ENCODE assay signal across 8 cellular contexts in the genomic region with DNA sequence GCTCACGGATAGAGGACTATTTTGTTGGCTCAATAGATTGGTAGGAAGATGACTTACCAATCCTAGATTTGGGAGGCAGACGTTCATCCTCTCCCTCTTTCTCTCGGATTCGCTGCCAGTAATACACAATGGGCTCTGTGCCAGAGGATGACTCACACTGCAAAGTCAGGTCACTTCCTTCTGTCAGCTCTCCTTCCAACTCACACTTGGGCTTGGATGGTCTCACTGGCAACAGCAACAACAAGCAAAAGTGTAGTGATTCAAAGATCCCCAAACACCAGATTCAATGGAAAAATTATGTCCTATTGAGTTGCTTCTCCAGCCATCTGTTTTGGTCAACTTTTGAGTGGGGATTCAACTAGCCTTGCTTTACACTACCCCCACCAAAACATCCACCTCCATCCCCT. TPM values are rescaled to one million over a fixed set of nuclear protein-coding genes. Genes with fewer than 3 reads are reported as not detected.
A peak's percentile ranks its signal among the peaks of the same experiment; 100 is the strongest.
DNase-seq lines count a peak whose midpoint lies in the region; ATAC-seq and TF ChIP-seq lines count a peak whose summit lies in the region.

No MANE protein-coding gene starts in this region.

- intact Hi-C loops in ascending aorta (cut with DNase I): no loop called here

- H3K27me3 ChIP-seq in ascending aorta: no peaks in the 10 kb centered on the region

- H3K27ac ChIP-seq in SK-N-MC (peak overlapping the region; percentile 21; the same call in 1 of the 2 replicates), ascending aorta (peak overlapping the region in 1 of 2 donors; percentile 48)

- no peak for ATAC-seq in GM18867 (IDR thresholded peaks at IDR 0.05; ENCODE audit: unreplicated experiment)
- no peak for ATAC-seq in GM21717 (IDR thresholded peaks at IDR 0.05; ENCODE audit: unreplicated experiment)

- H3K9ac ChIP-seq in SK-N-MC (ENCODE audit: insufficient read length): no peak overlapping the region

- H3K36me3 ChIP-seq in SK-N-MC (ENCODE audit: insufficient read depth, low read length) (peaks cover 66% of the 10 kb centered on the region), ascending aorta (peaks cover 5 to 43% of the 10 kb centered on the region in 2 donors)

- H3K4me3 ChIP-seq in SK-N-MC (no peak overlapping the region), ascending aorta (no peak overlapping the region)

- peak; percentile 51 for DNase-seq in 8988T
- peak; percentile 55 for DNase-seq in HS-27A (ENCODE audit: low read depth)
- no peak for DNase-seq in SK-N-MC (ENCODE audit: low read depth, low spot score)
- peak; percentile 55 to 93 for DNase-seq in ascending aorta (ENCODE audit: low spot score in 2 of 2)
- peak; percentile 19 for DNase-seq in iPS-NIHi7 (ENCODE audit: extremely low spot score)
- peak; percentile 42 to 60 (median 46) for DNase-seq in stimulated activated CD4-positive, alpha-beta T cell treated with anti-CD3 and anti-CD28 coated beads, Interleukin-1b, Interleukin-23, amount 100 ng/mL, for 24 hours (ENCODE audit: low read depth in 4 of 4, low spot score in 1 of 4)

- H3K9me3 ChIP-seq in SK-N-MC (ENCODE audit: low read depth, low read length): no peaks in the 10 kb centered on the region
- H3K9me3 ChIP-seq in ascending aorta: no peaks in the 10 kb centered on the region

- H3K4me1 ChIP-seq in ascending aorta: peaks cover 0 to 2% of the 10 kb centered on the region in 2 donors

- TF ChIP-seq CTCF in ascending aorta (IDR thresholded peaks at IDR 0.05): no peak

RNA-seq across cellular contexts. Expression of a gene that starts 21.7 kb away (rescaled TPM):
- 619 TPM for total RNA-seq in ascending aorta
